ENCODE assay signal across 4 cellular contexts in genomic region chr1:161636976-161637375, GRCh38. TPM values are rescaled to one million over a fixed set of nuclear protein-coding genes. Genes with fewer than 3 reads are reported as not detected.
"Had no signal": no experiment of that assay in that cellular context is flagged by ENCODE, and none has a peak within 500 bp of the region (broad histone marks: within the 10 kb centered on the region; RNA-seq: fewer than 3 reads in every experiment).

No MANE protein-coding gene starts in this region.

RNA-seq across cellular contexts. Expression of gene FCGR3B, which starts 6.0 kb away (rescaled TPM):
- total RNA-seq: endodermal cell, glomerular endothelial cell, osteocyte, smooth muscle cell had no signal

RNA-seq across cellular contexts. Expression of gene FCGR2B, which starts 26.0 kb away (rescaled TPM):
- total RNA-seq: endodermal cell, glomerular endothelial cell, osteocyte, smooth muscle cell had no signal
- polyA plus RNA-seq: smooth muscle cell had no signal
